In genomic region chr19:49368711-49369358, GRCh38 we compare ENCODE assay signal across 17 cellular contexts. TPM values are rescaled to one million over a fixed set of nuclear protein-coding genes. Genes with fewer than 3 reads are reported as not detected.
"Had no signal": no experiment of that assay in that cellular context is flagged by ENCODE, and none has a peak within 500 bp of the region (broad histone marks: within the 10 kb centered on the region; RNA-seq: fewer than 3 reads in every experiment).

No MANE protein-coding gene starts in this region.

- DNase-seq: activated CD4-positive, alpha-beta memory T cell treated with anti-CD3 and anti-CD28 coated beads for 36 hours; activated CD4-positive, alpha-beta T cell treated with anti-CD3 and anti-CD28 coated beads for 36 hours; activated effector memory CD4-positive, alpha-beta T cell treated with anti-CD3 and anti-CD28 coated beads, Interleukin-2, amount 50 U/mL, for 16 hours; activated T-cell treated with anti-CD3 and anti-CD28 coated beads, Interleukin-2, amount 50 U/mL, for 4 hours; adrenal gland; kidney; left lung; naive B cell; ovary; sigmoid colon; stimulated activated CD4-positive, alpha-beta T cell treated with anti-CD3 and anti-CD28 coated beads, Interleukin-1b, Interleukin-23, amount 100 ng/mL, for 48 hours had no signal

- ATAC-seq: activated CD4-positive, alpha-beta T cell treated with anti-CD3 and anti-CD28 coated beads for 36 hours; activated T-cell treated with anti-CD3 and anti-CD28 coated beads, Interleukin-2, amount 50 U/mL, for 4 hours; left lung had no signal

- H3K4me3 ChIP-seq: adrenal gland, left lung, neural progenitor cell, ovary, sigmoid colon, thoracic aorta had no signal

RNA-seq across cellular contexts. Expression of gene DKKL1, which starts 5.2 kb away (rescaled TPM):
- total RNA-seq: activated CD4-positive, alpha-beta memory T cell treated with anti-CD3 and anti-CD28 coated beads for 36 hours; activated CD4-positive, alpha-beta T cell treated with anti-CD3 and anti-CD28 coated beads for 36 hours; activated T-cell treated with anti-CD3 and anti-CD28 coated beads, Interleukin-2, amount 50 U/mL, for 4 hours; cardiac septum; mononuclear cell; pulmonary artery endothelial cell had no signal

RNA-seq across cellular contexts. Expression of gene TEAD2, which starts 6.6 kb away (rescaled TPM):
- total RNA-seq: activated CD4-positive, alpha-beta memory T cell treated with anti-CD3 and anti-CD28 coated beads for 36 hours; activated CD4-positive, alpha-beta T cell treated with anti-CD3 and anti-CD28 coated beads for 36 hours had no signal

RNA-seq across cellular contexts. Expression of gene KASH5, which starts 19.2 kb away (rescaled TPM):
- total RNA-seq: cardiac septum, kidney, mononuclear cell, pulmonary artery endothelial cell, sigmoid colon, thoracic aorta, ureter had no signal

RNA-seq across cellular contexts. Expression of gene CD37, which starts 33.6 kb away (rescaled TPM):
- total RNA-seq: pulmonary artery endothelial cell had no signal
